Comparison of ENCODE assay signal across 8 cellular contexts in the genomic region with DNA sequence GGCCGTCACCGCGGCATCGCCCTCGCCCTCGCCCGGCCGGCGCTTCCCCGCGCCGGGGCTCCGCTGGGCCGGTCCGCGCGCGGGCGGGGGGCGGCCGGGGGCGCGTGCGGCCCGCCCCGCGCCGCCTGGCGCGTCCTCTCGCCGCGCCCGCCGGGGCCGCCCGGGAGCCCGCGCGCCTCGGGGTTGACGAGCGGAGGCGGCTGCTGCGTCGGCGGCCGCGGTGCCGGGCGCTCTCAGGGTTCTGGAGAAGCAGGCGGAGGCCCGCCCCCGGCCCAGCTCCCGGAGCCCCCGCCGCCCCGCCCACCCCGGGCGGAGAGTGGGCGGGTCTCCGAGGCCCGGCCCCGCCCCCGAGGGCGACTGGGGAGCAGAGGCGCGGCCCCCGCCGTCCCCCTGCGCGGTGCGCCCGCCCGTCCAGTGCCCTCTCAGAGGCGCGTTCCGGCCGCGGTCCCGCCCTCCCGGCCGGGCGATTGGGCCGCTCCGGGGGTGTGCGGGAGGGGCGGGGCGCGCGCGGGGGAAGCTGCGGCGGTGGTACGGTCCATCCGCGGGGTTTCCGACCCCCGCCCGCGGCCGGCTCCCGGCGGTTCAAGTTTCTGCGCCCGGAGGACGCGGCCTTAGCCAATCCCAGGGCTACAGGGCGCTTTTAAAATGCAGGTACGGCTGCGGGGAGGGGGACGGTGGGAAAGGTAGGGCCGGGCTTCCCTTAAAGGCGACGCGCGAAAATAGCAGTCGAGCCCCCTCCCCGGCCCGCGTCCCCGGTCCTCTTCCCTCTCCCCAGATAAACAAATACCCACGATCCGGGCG.
DNase-seq lines count a peak whose midpoint lies in the region; ATAC-seq lines count a peak whose summit lies in the region.

A gene (minus strand): TSS at position 243 of the 801 bp plus-strand sequence. CDS start 248 bp downstream, outside the sequence.

- H3K4me1 Mint-ChIP-seq in dendritic cell treated with granulocyte-macrophage colony-stimulating factor and Interleukin-4, amounts not matched to agents 40 ng/mL and 50 ng/mL, for 4 days (ENCODE audit: low read depth): peaks cover 7% of the 10 kb centered on the region

- H3K27me3 Mint-ChIP-seq in dendritic cell treated with granulocyte-macrophage colony-stimulating factor and Interleukin-4, amounts not matched to agents 40 ng/mL and 50 ng/mL, for 4 days: peaks cover 70% of the 10 kb centered on the region

- no peaks in the 10 kb centered on the region for H3K9me3 Mint-ChIP-seq in dendritic cell treated with granulocyte-macrophage colony-stimulating factor and Interleukin-4, amounts not matched to agents 40 ng/mL and 50 ng/mL, for 4 days

- no peaks in the 10 kb centered on the region for H3K36me3 Mint-ChIP-seq in dendritic cell treated with granulocyte-macrophage colony-stimulating factor and Interleukin-4, amounts not matched to agents 40 ng/mL and 50 ng/mL, for 4 days (ENCODE audit: low read depth)

- no peak within 1 kb of the TSS for H3K27ac Mint-ChIP-seq in dendritic cell treated with granulocyte-macrophage colony-stimulating factor and Interleukin-4, amounts not matched to agents 40 ng/mL and 50 ng/mL, for 4 days

- DNase-seq in AML-193 (lab: John Stamatoyannopoulos, UW): peak; percentile 79 to 82
- peak; percentile 97 for DNase-seq in GM19240 (ENCODE audit: insufficient read length, low spot score)
- peak; percentile 97 to 99 for DNase-seq in NCI-H524 (lab: John Stamatoyannopoulos, UW)
- peak; percentile 84 for DNase-seq in activated CD4-positive, alpha-beta T cell treated with anti-CD3 and anti-CD28 coated beads, Interleukin-2, amount 50 U/mL, for 24 hours (ENCODE audit: low read depth in 1 of 2, low spot score in 1 of 2)
- peak; percentile 98 for DNase-seq in left kidney (ENCODE audit: low read depth, low spot score)
- peak; percentile 91 to 92 for DNase-seq in stimulated activated CD4-positive, alpha-beta T cell treated with anti-CD3 and anti-CD28 coated beads, Interleukin-1b, Interleukin-23, amount 100 ng/mL, for 4 hours (ENCODE audit: low read depth in 2 of 2)

- intact Hi-C loops in dendritic cell treated with granulocyte-macrophage colony-stimulating factor and Interleukin-4, amounts not matched to agents 40 ng/mL and 50 ng/mL, for 4 days (cut with micrococcal nuclease): no loop called here

- H3K4me3 Mint-ChIP-seq in dendritic cell treated with granulocyte-macrophage colony-stimulating factor and Interleukin-4, amounts not matched to agents 40 ng/mL and 50 ng/mL, for 4 days: peak within 1 kb of the TSS; percentile 69

- ATAC-seq in HG03442 (IDR thresholded peaks at IDR 0.05; ENCODE audit: unreplicated experiment): peak; percentile 87

Comparison
In these comparisons a context has a peak if more than half of its experiments do, and no peak if none do; other contexts are left out.
1. Peak in every context shown above with its lines: DNase-seq and ATAC-seq.